In genomic region chr2:7796200-7796563, GRCh38 we compare ENCODE assay signal across 2 cellular contexts.
A peak's percentile ranks its signal among the peaks of the same experiment; 100 is the strongest.
TF ChIP-seq lines count a peak whose summit lies in the region.

No MANE protein-coding gene starts in this region.

TF ChIP-seq in HepG2, 621 proteins besides CTCF, POLR2A, EP300 and RAD21:
- TF ChIP-seq ZBTB40 (IDR thresholded peaks at IDR 0.05) (peak; percentile 34; the same call in 1 of the 2 replicates), ZBTB40 (CRISPR knock-in tag; IDR thresholded peaks at IDR 0.05) (peak; percentile 97), NAIF1 (CRISPR knock-in tag; IDR thresholded peaks at IDR 0.05; ENCODE audit: borderline replicate concordance) (no peak)

TF ChIP-seq in GM23338, 12 proteins besides CTCF, POLR2A, EP300 and RAD21 (continued from another document):
- TF ChIP-seq STAT1 (IDR thresholded peaks at IDR 0.05; ENCODE audit: unreplicated experiment) (no peak), CREB1 (CRISPR knock-in tag; IDR thresholded peaks at IDR 0.05; ENCODE audit: low read depth) (no peak), ZNF114 (CRISPR knock-in tag; IDR thresholded peaks at IDR 0.05) (no peak), POLR2AphosphoS5 (IDR thresholded peaks at IDR 0.05; ENCODE audit: low read depth) (no peak), EZH2 (IDR thresholded peaks at IDR 0.05; ENCODE audit: low read depth, unreplicated experiment) (no peak), EZH2phosphoT487 (IDR thresholded peaks at IDR 0.05; ENCODE audit: unreplicated experiment) (no peak)
